1 cellular context compared by ENCODE assay signal in the genomic region with DNA sequence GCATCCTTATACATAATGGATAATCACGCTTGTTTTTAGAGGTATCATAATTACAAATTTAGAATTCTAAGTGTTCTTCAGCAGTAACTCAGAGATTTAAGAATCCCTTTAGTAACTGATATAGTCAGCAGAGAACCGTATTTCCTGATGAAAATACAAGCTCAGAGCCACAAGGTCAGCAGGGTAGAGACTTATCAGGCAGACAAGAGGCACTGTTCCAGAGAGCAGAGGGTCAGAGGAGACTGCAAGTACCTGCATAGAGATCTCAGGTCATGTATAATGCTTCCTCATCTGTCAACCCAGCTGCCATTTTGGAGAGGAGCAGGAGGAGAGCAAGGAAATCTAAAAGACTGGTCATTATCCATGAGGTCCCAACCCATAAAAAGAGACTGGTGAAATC.
TF ChIP-seq lines count a peak whose summit lies in the region.

No MANE protein-coding gene starts in this region.

TF ChIP-seq in HepG2, 621 proteins besides CTCF, POLR2A, EP300 and RAD21:
- TF ChIP-seq ZNF12 (CRISPR knock-in tag; IDR thresholded peaks at IDR 0.05), result no peak
- TF ChIP-seq, protein P1, sequence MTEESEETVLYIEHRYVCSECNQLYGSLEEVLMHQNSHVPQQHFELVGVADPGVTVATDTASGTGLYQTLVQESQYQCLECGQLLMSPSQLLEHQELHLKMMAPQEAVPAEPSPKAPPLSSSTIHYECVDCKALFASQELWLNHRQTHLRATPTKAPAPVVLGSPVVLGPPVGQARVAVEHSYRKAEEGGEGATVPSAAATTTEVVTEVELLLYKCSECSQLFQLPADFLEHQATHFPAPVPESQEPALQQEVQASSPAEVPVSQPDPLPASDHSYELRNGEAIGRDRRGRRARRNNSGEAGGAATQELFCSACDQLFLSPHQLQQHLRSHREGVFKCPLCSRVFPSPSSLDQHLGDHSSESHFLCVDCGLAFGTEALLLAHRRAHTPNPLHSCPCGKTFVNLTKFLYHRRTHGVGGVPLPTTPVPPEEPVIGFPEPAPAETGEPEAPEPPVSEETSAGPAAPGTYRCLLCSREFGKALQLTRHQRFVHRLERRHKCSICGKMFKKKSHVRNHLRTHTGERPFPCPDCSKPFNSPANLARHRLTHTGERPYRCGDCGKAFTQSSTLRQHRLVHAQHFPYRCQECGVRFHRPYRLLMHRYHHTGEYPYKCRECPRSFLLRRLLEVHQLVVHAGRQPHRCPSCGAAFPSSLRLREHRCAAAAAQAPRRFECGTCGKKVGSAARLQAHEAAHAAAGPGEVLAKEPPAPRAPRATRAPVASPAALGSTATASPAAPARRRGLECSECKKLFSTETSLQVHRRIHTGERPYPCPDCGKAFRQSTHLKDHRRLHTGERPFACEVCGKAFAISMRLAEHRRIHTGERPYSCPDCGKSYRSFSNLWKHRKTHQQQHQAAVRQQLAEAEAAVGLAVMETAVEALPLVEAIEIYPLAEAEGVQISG (CRISPR knock-in tag; IDR thresholded peaks at IDR 0.05), result no peak
- TF ChIP-seq GPN1 (CRISPR knock-in tag; IDR thresholded peaks at IDR 0.05; ENCODE audit: borderline replicate concordance), result no peak
- TF ChIP-seq, protein P2, sequence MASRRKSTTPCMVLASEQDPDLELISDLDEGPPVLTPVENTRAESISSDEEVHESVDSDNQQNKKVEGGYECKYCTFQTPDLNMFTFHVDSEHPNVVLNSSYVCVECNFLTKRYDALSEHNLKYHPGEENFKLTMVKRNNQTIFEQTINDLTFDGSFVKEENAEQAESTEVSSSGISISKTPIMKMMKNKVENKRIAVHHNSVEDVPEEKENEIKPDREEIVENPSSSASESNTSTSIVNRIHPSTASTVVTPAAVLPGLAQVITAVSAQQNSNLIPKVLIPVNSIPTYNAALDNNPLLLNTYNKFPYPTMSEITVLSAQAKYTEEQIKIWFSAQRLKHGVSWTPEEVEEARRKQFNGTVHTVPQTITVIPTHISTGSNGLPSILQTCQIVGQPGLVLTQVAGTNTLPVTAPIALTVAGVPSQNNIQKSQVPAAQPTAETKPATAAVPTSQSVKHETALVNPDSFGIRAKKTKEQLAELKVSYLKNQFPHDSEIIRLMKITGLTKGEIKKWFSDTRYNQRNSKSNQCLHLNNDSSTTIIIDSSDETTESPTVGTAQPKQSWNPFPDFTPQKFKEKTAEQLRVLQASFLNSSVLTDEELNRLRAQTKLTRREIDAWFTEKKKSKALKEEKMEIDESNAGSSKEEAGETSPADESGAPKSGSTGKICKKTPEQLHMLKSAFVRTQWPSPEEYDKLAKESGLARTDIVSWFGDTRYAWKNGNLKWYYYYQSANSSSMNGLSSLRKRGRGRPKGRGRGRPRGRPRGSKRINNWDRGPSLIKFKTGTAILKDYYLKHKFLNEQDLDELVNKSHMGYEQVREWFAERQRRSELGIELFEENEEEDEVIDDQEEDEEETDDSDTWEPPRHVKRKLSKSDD (CRISPR knock-in tag; IDR thresholded peaks at IDR 0.05; ENCODE audit: low read depth), result no peak
- TF ChIP-seq, protein P3, sequence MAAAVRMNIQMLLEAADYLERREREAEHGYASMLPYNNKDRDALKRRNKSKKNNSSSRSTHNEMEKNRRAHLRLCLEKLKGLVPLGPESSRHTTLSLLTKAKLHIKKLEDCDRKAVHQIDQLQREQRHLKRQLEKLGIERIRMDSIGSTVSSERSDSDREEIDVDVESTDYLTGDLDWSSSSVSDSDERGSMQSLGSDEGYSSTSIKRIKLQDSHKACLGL (CRISPR knock-in tag; IDR thresholded peaks at IDR 0.05), result no peak
- TF ChIP-seq, protein P4, sequence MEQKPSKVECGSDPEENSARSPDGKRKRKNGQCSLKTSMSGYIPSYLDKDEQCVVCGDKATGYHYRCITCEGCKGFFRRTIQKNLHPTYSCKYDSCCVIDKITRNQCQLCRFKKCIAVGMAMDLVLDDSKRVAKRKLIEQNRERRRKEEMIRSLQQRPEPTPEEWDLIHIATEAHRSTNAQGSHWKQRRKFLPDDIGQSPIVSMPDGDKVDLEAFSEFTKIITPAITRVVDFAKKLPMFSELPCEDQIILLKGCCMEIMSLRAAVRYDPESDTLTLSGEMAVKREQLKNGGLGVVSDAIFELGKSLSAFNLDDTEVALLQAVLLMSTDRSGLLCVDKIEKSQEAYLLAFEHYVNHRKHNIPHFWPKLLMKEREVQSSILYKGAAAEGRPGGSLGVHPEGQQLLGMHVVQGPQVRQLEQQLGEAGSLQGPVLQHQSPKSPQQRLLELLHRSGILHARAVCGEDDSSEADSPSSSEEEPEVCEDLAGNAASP (CRISPR knock-in tag; IDR thresholded peaks at IDR 0.05; ENCODE audit: borderline replicate concordance), result no peak
TF ChIP-seq in HepG2: peak in this region for 0.
